ENCODE assay signal across 8 cellular contexts in genomic region chr4:86359944-86360478, GRCh38. TPM values are rescaled to one million over a fixed set of nuclear protein-coding genes. Genes with fewer than 3 reads are reported as not detected.
DNase-seq lines count a peak whose midpoint lies in the region; ATAC-seq and TF ChIP-seq lines count a peak whose summit lies in the region.

Gene MAPK10 (minus strand): TSS chr4:86360053.

- H3K9me2 ChIP-seq in hepatocyte (replicated peaks; ENCODE audit: insufficient read depth): no peaks in the 10 kb centered on the region

- H3K9me3 ChIP-seq in HUES48 (ENCODE audit: control insufficient read depth, insufficient read depth, low read length) (no peaks in the 10 kb centered on the region), ascending aorta (no peaks in the 10 kb centered on the region), hepatocyte (ENCODE audit: low read depth) (no peaks in the 10 kb centered on the region)

- ATAC-seq in GM21381 (IDR thresholded peaks at IDR 0.05; ENCODE audit: unreplicated experiment): peak; percentile 100

- H3K79me2 ChIP-seq in hepatocyte: no peaks in the 10 kb centered on the region

- peak within 1 kb of the TSS; percentile 59 for H3K27ac ChIP-seq in HUES48 (ENCODE audit: low read depth, low read length)
- no peak within 1 kb of the TSS for H3K27ac ChIP-seq in ascending aorta
- H3K27ac ChIP-seq in hepatocyte: peak within 1 kb of the TSS; percentile 55

- H3K27me3 ChIP-seq in HUES48 (ENCODE audit: control insufficient read depth, insufficient read depth, low read length): no peaks in the 10 kb centered on the region
- H3K27me3 ChIP-seq in ascending aorta: no peaks in the 10 kb centered on the region
- H3K27me3 ChIP-seq in hepatocyte: no peaks in the 10 kb centered on the region

- H3K36me3 ChIP-seq in HUES48 (ENCODE audit: control insufficient read depth, insufficient read depth, low read length) (no peaks in the 10 kb centered on the region), ascending aorta (no peaks in the 10 kb centered on the region), hepatocyte (replicated peaks; ENCODE audit: insufficient read depth, low read depth) (no peaks in the 10 kb centered on the region)

- DNase-seq in DMS153 (lab: John Stamatoyannopoulos, UW): peak; percentile 97
- DNase-seq in SIG-M5 treated with dmso at 0.1 percent for 504 hours (lab: John Stamatoyannopoulos, UW; ENCODE audit: unreplicated experiment): peak; percentile 94
- peak; percentile 51 to 72 for DNase-seq in ascending aorta (ENCODE audit: low spot score in 2 of 2)
- peak; percentile 90 for DNase-seq in hepatocyte (ENCODE audit: low spot score)
- peak; percentile 84 for DNase-seq in posterior vena cava (ENCODE audit: low spot score)
- DNase-seq in NCI-H1048 (lab: John Stamatoyannopoulos, UW): no peak

- peak within 1 kb of the TSS; percentile 16 for H2AFZ ChIP-seq in hepatocyte

- H3K4me1 ChIP-seq in HUES48 (ENCODE audit: control insufficient read depth, insufficient read depth, low read length): peaks cover 32% of the 10 kb centered on the region
- peaks cover 0 to 3% of the 10 kb centered on the region in 2 donors for H3K4me1 ChIP-seq in ascending aorta
- H3K4me1 ChIP-seq in hepatocyte (ENCODE audit: insufficient read depth): peaks cover 6% of the 10 kb centered on the region

- intact Hi-C loops in ascending aorta (cut with DNase I) (no loop called here), posterior vena cava (cut with DNase I) (no loop called here)

- H3K9ac ChIP-seq in HUES48 (ENCODE audit: low read depth, low read length): no peak within 1 kb of the TSS

- 8% methylated on average over 12 of the region's 12 CpGs for WGBS in hepatocyte (ENCODE audit: low lambda C conversion rate, missing lambda C conversion rate)

- TF ChIP-seq CTCF in ascending aorta (IDR thresholded peaks at IDR 0.05) (no peak), hepatocyte (IDR thresholded peaks at IDR 0.05; ENCODE audit: poor library complexity) (no peak)

- H3K4me2 ChIP-seq in hepatocyte: peak within 1 kb of the TSS; percentile 65

- peak within 1 kb of the TSS; percentile 53 for H3K4me3 ChIP-seq in HUES48 (ENCODE audit: low read depth, low read length)
- H3K4me3 ChIP-seq in ascending aorta: peak within 1 kb of the TSS in 1 of 2 donors; percentile 23
- H3K4me3 ChIP-seq in hepatocyte: no peak within 1 kb of the TSS

- no peaks in the 10 kb centered on the region for H4K20me1 ChIP-seq in hepatocyte (ENCODE audit: insufficient read depth, poor library complexity, severe bottlenecking)

RNA-seq across cellular contexts. Expression of gene MAPK10, which starts in this region (rescaled TPM):
- total RNA-seq in ascending aorta (9.3 TPM), hepatocyte (12.2 and 14.8 TPM in 2 replicates), posterior vena cava (10 to 100 TPM; 13.6 to 30.5 TPM)
- 5.9 and 9.1 TPM in 2 replicates for polyA plus RNA-seq in hepatocyte

Comparison
In these comparisons a context has a peak if more than half of its experiments do, and no peak if none do; other contexts are left out.
1. H3K27ac ChIP-seq: peak in HUES48 (single experiment) and hepatocyte (single experiment); none in ascending aorta (0 of 2).